ENCODE assay signal across 22 cellular contexts in genomic region chr13:111539791-111540446, GRCh38.
DNase-seq lines count a peak whose midpoint lies in the region; ATAC-seq and TF ChIP-seq lines count a peak whose summit lies in the region.
"Had no signal": no experiment of that assay in that cellular context is flagged by ENCODE, and none has a peak within 500 bp of the region (broad histone marks: within the 10 kb centered on the region; RNA-seq: fewer than 3 reads in every experiment).

No MANE protein-coding gene starts in this region.

- no peak for TF ChIP-seq RAD21 in HCT116 (IDR thresholded peaks at IDR 0.05; ENCODE audit: low read depth)

- no peak for TF ChIP-seq POLR2A in HCT116 (IDR thresholded peaks at IDR 0.05; ENCODE audit: borderline replicate concordance, extremely low read depth, insufficient read depth, insufficient read length)

- H2AFZ ChIP-seq in HCT116 (ENCODE audit: low read depth, low read length, poor library complexity, severe bottlenecking) (no peak overlapping the region), OCI-LY7 (ENCODE audit: low read length) (no peak overlapping the region)

- H3K9ac ChIP-seq in HCT116 (ENCODE audit: low read length) = no peak overlapping the region

- CTCF ChIA-PET in HCT116 (lab: Charles Lee) (no interaction called here), WTC11 (lab: Charles Lee) (interaction anchor here (1.3 kb wide), 1 partner anchor 97 kb away, joined by 4 read pairs; no protein-coding TSS in a partner anchor), OCI-LY7 (lab: Charles Lee; ENCODE audit: unreplicated experiment) (no interaction called here)

- POLR2A ChIA-PET in HCT116 (lab: Charles Lee) = no interaction called here
- POLR2A ChIA-PET in WTC11 (lab: Charles Lee) = no interaction called here
- POLR2A ChIA-PET in OCI-LY7 (lab: Charles Lee) = no interaction called here

- ATAC-seq in HCT116 = peak; percentile 70
- ATAC-seq in WTC11 = peak; percentile 65
- ATAC-seq: GM12878 had no signal

- no peaks in the 10 kb centered on the region for H3K36me3 Mint-ChIP-seq in WTC11
- H3K36me3 Mint-ChIP-seq: CD14-positive monocyte had no signal

- H3K4me1 Mint-ChIP-seq in WTC11 = peaks cover 47% of the 10 kb centered on the region
- H3K4me1 Mint-ChIP-seq: CD14-positive monocyte had no signal

- no peak overlapping the region for H3K27ac Mint-ChIP-seq in WTC11
- H3K27ac Mint-ChIP-seq: CD14-positive monocyte had no signal

- H3K9me3 ChIP-seq in HCT116 (ENCODE audit: control insufficient read depth in 1 of 2, insufficient read depth in 1 of 2, low read depth in 1 of 2, low read length in 2 of 2) (no peaks in the 10 kb centered on the region), OCI-LY7 (ENCODE audit: low read length) (no peaks in the 10 kb centered on the region)

- H3K9me2 ChIP-seq in HCT116 (ENCODE audit: insufficient read depth) (no peaks in the 10 kb centered on the region), OCI-LY7 (ENCODE audit: insufficient read depth, low read length) (no peaks in the 10 kb centered on the region)

- BruUV-seq in HCT116 (replicated peaks; lab: Mats Ljungman, UMichigan) (no TSS peak), OCI-LY7 (replicated peaks; lab: Mats Ljungman, UMichigan) (no TSS peak)

- RAD21 ChIA-PET in HCT116 (lab: Charles Lee; ENCODE audit: low non-redundant PET in 1 of 2, low total read pairs in 2 of 2, uncharacterized antibody in 2 of 2, unreplicated experiment in 2 of 2) = no interaction called here

- H3K27me3 Mint-ChIP-seq in WTC11 (ENCODE audit: low read depth) = peaks cover 26% of the 10 kb centered on the region

- no peak overlapping the region for H3K27ac ChIP-seq in HCT116 (ENCODE audit: low read depth, low read length)
- H3K27ac ChIP-seq in OCI-LY7 (ENCODE audit: low read depth, low read length, poor library complexity, severe bottlenecking) = no peak overlapping the region
- H3K27ac ChIP-seq: 22Rv1, HL-60 had no signal

- peaks cover 12% of the 10 kb centered on the region for H3K9me3 Mint-ChIP-seq in WTC11

- H3K4me1 ChIP-seq in HCT116 (ENCODE audit: control insufficient read depth in 1 of 2, insufficient read depth in 2 of 2, low read length in 2 of 2) (no peaks in the 10 kb centered on the region), OCI-LY7 (ENCODE audit: insufficient read depth, low read length, poor library complexity, severe bottlenecking) (no peaks in the 10 kb centered on the region)

- no peak overlapping the region for H3K4me3 Mint-ChIP-seq in WTC11
- H3K4me3 Mint-ChIP-seq: CD14-positive monocyte had no signal

- H4K20me1 ChIP-seq in HCT116 (ENCODE audit: insufficient read depth) (no peaks in the 10 kb centered on the region), OCI-LY7 (ENCODE audit: insufficient read depth, low read length) (no peaks in the 10 kb centered on the region)

- H3K36me3 ChIP-seq in HCT116 (ENCODE audit: control insufficient read depth in 1 of 2, insufficient read depth in 2 of 2, low read length in 2 of 2) (no peaks in the 10 kb centered on the region), OCI-LY7 (ENCODE audit: insufficient read depth, low read length) (no peaks in the 10 kb centered on the region)

- peaks cover 67% of the 10 kb centered on the region for H3K27me3 ChIP-seq in HCT116 (ENCODE audit: insufficient read depth, low read length)

- peak in 2 of 3 experiments; percentile 18 to 27; a peak in 2 of 6 replicates for TF ChIP-seq CTCF in HCT116 (IDR thresholded peaks at IDR 0.05 in 2 of 3, conservative IDR thresholded peaks at IDR 0.05 in 1 of 3; ENCODE audit: borderline replicate concordance in 1 of 3, insufficient read depth in 1 of 3, low read depth in 2 of 3, low read length in 2 of 3)
- TF ChIP-seq CTCF in WTC11 (IDR thresholded peaks at IDR 0.05) = no peak
- no peak for TF ChIP-seq CTCF in OCI-LY7 (conservative IDR thresholded peaks at IDR 0.05; ENCODE audit: low read length)

- DNase-seq in DMS 273 (lab: John Stamatoyannopoulos, UW; ENCODE audit: unreplicated experiment) (peak; percentile 4), DMS 273 treated with DMSO at 0.1 percent for 48 hours (lab: John Stamatoyannopoulos, UW) (no peak), HCT116 (ENCODE audit: low read depth, low spot score) (no peak), WTC11 (ENCODE audit: low spot score) (no peak), posterior vena cava (ENCODE audit: low spot score) (peak; percentile 60), OCI-LY7 (ENCODE audit: low spot score) (no peak), NCI-H128 (lab: John Stamatoyannopoulos, UW; ENCODE audit: unreplicated experiment) (no peak), EL (no peak)
- DNase-seq: IMR-90; NCI-H1048; NCI-H1694; NCI-H2081 treated with DMSO at 0.1 percent for 48 hours; NCI-H226; NCI-H524 treated with DMSO at 0.1 percent for 48 hours; NK-92 treated with Interleukin-12 subunit alpha and Interleukin-12 subunit beta, amount 100 ng/mL, for 24 hours; OCI-M1; Right ventricle myocardium superior; SW 1271 had no signal

- H3K79me2 ChIP-seq in HCT116 (ENCODE audit: insufficient read depth, low read length) (no peaks in the 10 kb centered on the region), OCI-LY7 (ENCODE audit: insufficient read depth, low read depth, low read length) (no peaks in the 10 kb centered on the region)

- no peak overlapping the region for H3K4me3 ChIP-seq in HCT116 (replicated peaks in 1 of 2; ENCODE audit: low read depth in 1 of 2, low read length in 2 of 2)
- no peak overlapping the region for H3K4me3 ChIP-seq in OCI-LY7 (ENCODE audit: low read depth, low read length, poor library complexity, severe bottlenecking)
- H3K4me3 ChIP-seq: GM12878 had no signal

- intact Hi-C loops in HCT116 (cut with micrococcal nuclease) = loop anchor here (10.0 kb wide), 1 partner anchor 905 kb away; no protein-coding TSS in a partner anchor
- intact Hi-C loops in posterior vena cava (cut with DNase I) = no loop called here
- intact Hi-C loops in OCI-LY7 (cut with micrococcal nuclease; ENCODE audit: unreplicated experiment) = no loop called here

- no peak overlapping the region for H3K4me2 ChIP-seq in HCT116 (ENCODE audit: low read length)
- no peak overlapping the region for H3K4me2 ChIP-seq in OCI-LY7 (ENCODE audit: low read length)

TF ChIP-seq in HCT116, 20 proteins besides CTCF, POLR2A, EP300 and RAD21:
- TF ChIP-seq JUND (IDR thresholded peaks at IDR 0.05) (no peak), EZH2phosphoT487 (IDR thresholded peaks at IDR 0.05; ENCODE audit: borderline replicate concordance) (no peak)

TF ChIP-seq in WTC11, 78 proteins besides CTCF, POLR2A, EP300 and RAD21 (continues in another document):
- TF ChIP-seq E2F1 (CRISPR knock-in tag; IDR thresholded peaks at IDR 0.05) (no peak), CREB1 (CRISPR knock-in tag; IDR thresholded peaks at IDR 0.05) (no peak), FOXP4 (CRISPR knock-in tag; IDR thresholded peaks at IDR 0.05) (no peak), ATF1 (CRISPR knock-in tag; IDR thresholded peaks at IDR 0.05) (no peak), TP53 (CRISPR knock-in tag; IDR thresholded peaks at IDR 0.05) (no peak), AFF4 (CRISPR knock-in tag; IDR thresholded peaks at IDR 0.05; ENCODE audit: borderline replicate concordance) (no peak)

Comparison
In these comparisons a context has a peak if more than half of its experiments do, and no peak if none do; other contexts are left out.
1. DNase-seq: peak in DMS 273 (single experiment) and posterior vena cava (single experiment); none in DMS 273 treated with DMSO at 0.1 percent for 48 hours (single experiment), HCT116 (single experiment), WTC11 (single experiment), OCI-LY7 (single experiment), NCI-H128 (single experiment) and EL (single experiment).
2. CTCF ChIP-seq: peak in HCT116 (2 of 3); none in WTC11 (single experiment) and OCI-LY7 (single experiment).